ENCODE assay signal across 25 cellular contexts in genomic region chr2:97908208-97908676, GRCh38.
A peak's percentile ranks its signal among the peaks of the same experiment; 100 is the strongest.
DNase-seq lines count a peak whose midpoint lies in the region; ATAC-seq and TF ChIP-seq lines count a peak whose summit lies in the region.
"Had no signal": no experiment of that assay in that cellular context is flagged by ENCODE, and none has a peak within 500 bp of the region (broad histone marks: within the 10 kb centered on the region; RNA-seq: fewer than 3 reads in every experiment).

No MANE protein-coding gene starts in this region.

- H3K27me3 ChIP-seq in mesenchymal stem cell (ENCODE audit: control insufficient read depth in 1 of 2, insufficient read depth in 1 of 2, low read length in 2 of 2): no peaks in the 10 kb centered on the region
- no peaks in the 10 kb centered on the region for H3K27me3 ChIP-seq in lower lobe of right lung (ENCODE audit: low read depth)
- H3K27me3 ChIP-seq: esophagus squamous epithelium, hepatocyte, right atrium auricular region, upper lobe of left lung had no signal

- H3K4me3 ChIP-seq in mesenchymal stem cell (ENCODE audit: insufficient read depth in 1 of 2, low read depth in 1 of 2, low read length in 2 of 2): no peak overlapping the region
- H3K4me3 ChIP-seq in lower lobe of right lung: no peak overlapping the region
- H3K4me3 ChIP-seq: esophagus squamous epithelium, hepatocyte, right atrium auricular region, smooth muscle cell, upper lobe of left lung had no signal

- TF ChIP-seq CTCF in GM10248 (IDR thresholded peaks at IDR 0.05; ENCODE audit: control extremely low read depth, extremely low read depth, low read depth, missing control alignments): no peak
- TF ChIP-seq CTCF in lower lobe of right lung (IDR thresholded peaks at IDR 0.05): no peak

- no peak overlapping the region for H2BK5ac ChIP-seq in mesenchymal stem cell (ENCODE audit: low read depth, low read length, poor library complexity, severe bottlenecking)

- peaks cover 17% of the 10 kb centered on the region for H3K79me1 ChIP-seq in mesenchymal stem cell (replicated peaks; ENCODE audit: low read length, poor library complexity, severe bottlenecking)

- DNase-seq in GM10248 (ENCODE audit: extremely low spot score) (peak; percentile 13), NAMALWA (ENCODE audit: low spot score) (peak; percentile 43), mesenchymal stem cell (no peak), HT-29 (ENCODE audit: low spot score) (no peak), lower lobe of right lung (no peak), epidermal melanocyte (ENCODE audit: insufficient read length, low spot score) (no peak)
- DNase-seq: activated CD4-positive, alpha-beta T cell treated with anti-CD3 and anti-CD28 coated beads for 48 hours; activated effector memory CD4-positive, alpha-beta T cell treated with anti-CD3 and anti-CD28 coated beads, Interleukin-2, amount 50 U/mL, for 16 hours; activated naive CD8-positive, alpha-beta T cell treated with anti-CD3 and anti-CD28 coated beads, Interleukin-2, amount 10 ng/mL, durations not matched to agents 7 days and 5 days; activated T-cell treated with anti-CD3 and anti-CD28 coated beads, Interleukin-2, amount 50 U/mL, for 1 hour; esophagus squamous epithelium; foreskin melanocyte; HCEC 1CT; IMR-90; NCI-H2081; NCI-H226; T-helper 2 cell; upper lobe of left lung had no signal

- POLR2A ChIA-PET in GM10248 (lab: Yijun Ruan, JAX): no interaction called here

- H3K9me3 ChIP-seq in mesenchymal stem cell (ENCODE audit: control insufficient read depth, low read length) (no peaks in the 10 kb centered on the region), lower lobe of right lung (no peaks in the 10 kb centered on the region)
- H3K9me3 ChIP-seq: esophagus squamous epithelium, right atrium auricular region, upper lobe of left lung had no signal

- no peak overlapping the region for H2BK12ac ChIP-seq in mesenchymal stem cell (ENCODE audit: low read length in 2 of 2)

- no peak overlapping the region for H2BK120ac ChIP-seq in mesenchymal stem cell (ENCODE audit: low read depth, low read length)

- no peak overlapping the region for H2AFZ ChIP-seq in mesenchymal stem cell (ENCODE audit: low read depth, low read length)
- H2AFZ ChIP-seq: hepatocyte, parathyroid adenoma had no signal

- H2BK15ac ChIP-seq in mesenchymal stem cell (ENCODE audit: low read depth, poor library complexity, severe bottlenecking): no peak overlapping the region

- peak overlapping the region; percentile 24 for H4K8ac ChIP-seq in mesenchymal stem cell (ENCODE audit: low read length)

- CTCF ChIA-PET in GM10248 (lab: Yijun Ruan, JAX): interaction anchor here (1.0 to 3.9 kb wide), 6 partner anchors 10 to 102 kb away, joined by 3 to 17 read pairs (median 4); no protein-coding TSS in a partner anchor

- H3K23ac ChIP-seq in mesenchymal stem cell (ENCODE audit: low read length in 2 of 2): no peak overlapping the region

- H4K91ac ChIP-seq in mesenchymal stem cell (ENCODE audit: low read length): no peak overlapping the region

- no peak overlapping the region for H2AK5ac ChIP-seq in mesenchymal stem cell (ENCODE audit: low read length, severe bottlenecking)

- H3K4ac ChIP-seq in mesenchymal stem cell (ENCODE audit: low read depth in 1 of 2, low read length in 2 of 2): no peak overlapping the region

- intact Hi-C loops in lower lobe of right lung (cut with DNase I): no loop called here

- no peak overlapping the region for H3K14ac ChIP-seq in mesenchymal stem cell (ENCODE audit: low read length in 2 of 2)

- H3K4me2 ChIP-seq in mesenchymal stem cell (ENCODE audit: low read length, poor library complexity, severe bottlenecking): no peak overlapping the region
- H3K4me2 ChIP-seq: hepatocyte, smooth muscle cell had no signal

- WGBS in mesenchymal stem cell: 96% methylated on average over 3 of the region's 6 CpGs

- ATAC-seq in GM21723 (IDR thresholded peaks at IDR 0.05; ENCODE audit: unreplicated experiment) (peak; percentile 46), lower lobe of right lung (no peak), HG02571 (IDR thresholded peaks at IDR 0.05; ENCODE audit: unreplicated experiment) (no peak)
- ATAC-seq: SK-N-SH treated with all-trans-retinoic acid at 6 μM for 48 hours had no signal

- no peaks in the 10 kb centered on the region for H3K4me1 ChIP-seq in mesenchymal stem cell (ENCODE audit: control insufficient read depth, insufficient read depth, low read depth, low read length)
- H3K4me1 ChIP-seq in lower lobe of right lung: peaks cover 13% of the 10 kb centered on the region
- H3K4me1 ChIP-seq: right atrium auricular region had no signal

- no peak overlapping the region for H3K18ac ChIP-seq in mesenchymal stem cell (ENCODE audit: low read depth in 1 of 2, low read length in 2 of 2)

- H3K9ac ChIP-seq in mesenchymal stem cell (ENCODE audit: low read length): no peak overlapping the region
- H3K9ac ChIP-seq: parathyroid adenoma had no signal

- H3K36me3 ChIP-seq in mesenchymal stem cell (ENCODE audit: control insufficient read depth in 1 of 2, insufficient read depth in 2 of 2, low read depth in 1 of 2, low read length in 2 of 2) (peaks cover 0 to 39% of the 10 kb centered on the region in 2 experiments), lower lobe of right lung (peaks cover 7% of the 10 kb centered on the region)
- H3K36me3 ChIP-seq: right atrium auricular region had no signal

- H3K27ac ChIP-seq in mesenchymal stem cell (ENCODE audit: low read length, poor library complexity, severe bottlenecking) (no peak overlapping the region), lower lobe of right lung (no peak overlapping the region)
- H3K27ac ChIP-seq: esophagus squamous epithelium, hepatocyte, parathyroid adenoma, right atrium auricular region, upper lobe of left lung had no signal

Comparison
In these comparisons a context has a peak if more than half of its experiments do, and no peak if none do; other contexts are left out.
1. DNase-seq: peak in GM10248 (single experiment) and NAMALWA (single experiment); none in mesenchymal stem cell (single experiment), HT-29 (single experiment), lower lobe of right lung (single experiment) and epidermal melanocyte (single experiment).